In the genomic region with DNA sequence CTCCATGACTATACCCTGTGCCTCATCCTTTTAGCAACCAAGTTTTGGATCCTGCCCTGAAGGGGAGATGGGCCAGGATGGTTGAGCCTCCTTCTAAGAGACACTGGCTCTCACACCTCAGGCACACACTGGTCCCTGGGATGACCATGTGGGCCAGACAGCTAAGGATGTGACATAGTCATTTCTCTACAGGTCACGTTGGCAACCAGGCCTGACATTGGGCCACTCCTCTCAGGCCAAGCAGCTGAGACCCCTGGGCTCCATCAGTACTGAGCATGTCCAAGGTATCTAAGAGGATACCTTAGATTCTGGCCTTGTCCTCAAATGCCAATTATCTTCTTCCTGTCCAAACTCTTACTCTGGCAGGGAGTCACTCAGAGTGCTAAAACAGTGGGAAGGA, we compare ENCODE assay signal across 14 cellular contexts.
"Had no signal": no experiment of that assay in that cellular context is flagged by ENCODE, and none has a peak within 500 bp of the region (broad histone marks: within the 10 kb centered on the region; RNA-seq: fewer than 3 reads in every experiment).

No MANE protein-coding gene starts in this region.

- ATAC-seq: left lung had no signal

- H3K27me3 ChIP-seq: foreskin keratinocyte, left lung, suprapubic skin, transverse colon had no signal

- DNase-seq: activated CD4-positive, alpha-beta T cell treated with anti-CD3 and anti-CD28 coated beads for 48 hours; activated CD4-positive, CD25-positive, alpha-beta regulatory T cell; activated T-cell treated with anti-CD3 and anti-CD28 coated beads, Interleukin-2, amount 50 U/mL, for 24 hours; hypothalamus; left lung; midbrain; retina; stimulated activated CD4-positive, alpha-beta T cell treated with anti-CD3 and anti-CD28 coated beads, Interleukin-1b, Interleukin-23, amount 100 ng/mL, for 48 hours; T1000; transverse colon had no signal

- H3K27me3 Mint-ChIP-seq: activated naive CD4-positive, alpha-beta T cell treated with anti-CD3 and anti-CD28 coated beads, Interleukin-2, amount 50 U/mL, for 24 hours; activated T-cell treated with anti-CD3 and anti-CD28 coated beads, Interleukin-2, amount 50 U/mL, for 24 hours; stimulated activated naive CD8-positive, alpha-beta T cell treated with anti-CD3 and anti-CD28 coated beads, Interleukin-15, Interleukin-2, amounts not matched to agents 100 ng/mL and 50 ng/mL, for 24 hours had no signal

- H3K36me3 ChIP-seq: left lung, suprapubic skin, transverse colon had no signal

- H3K9me3 ChIP-seq: left lung, suprapubic skin, transverse colon had no signal

- H3K4me3 ChIP-seq: left lung, suprapubic skin, transverse colon had no signal

- H3K4me3 Mint-ChIP-seq: activated naive CD4-positive, alpha-beta T cell treated with anti-CD3 and anti-CD28 coated beads, Interleukin-2, amount 50 U/mL, for 24 hours; activated T-cell treated with anti-CD3 and anti-CD28 coated beads, Interleukin-2, amount 50 U/mL, for 24 hours; stimulated activated naive CD8-positive, alpha-beta T cell treated with anti-CD3 and anti-CD28 coated beads, Interleukin-15, Interleukin-2, amounts not matched to agents 100 ng/mL and 50 ng/mL, for 24 hours had no signal

- H3K9me3 Mint-ChIP-seq: activated naive CD4-positive, alpha-beta T cell treated with anti-CD3 and anti-CD28 coated beads, Interleukin-2, amount 50 U/mL, for 24 hours; activated T-cell treated with anti-CD3 and anti-CD28 coated beads, Interleukin-2, amount 50 U/mL, for 24 hours; stimulated activated naive CD8-positive, alpha-beta T cell treated with anti-CD3 and anti-CD28 coated beads, Interleukin-15, Interleukin-2, amounts not matched to agents 100 ng/mL and 50 ng/mL, for 24 hours had no signal

- H3K27ac Mint-ChIP-seq: activated naive CD4-positive, alpha-beta T cell treated with anti-CD3 and anti-CD28 coated beads, Interleukin-2, amount 50 U/mL, for 24 hours; activated T-cell treated with anti-CD3 and anti-CD28 coated beads, Interleukin-2, amount 50 U/mL, for 24 hours; stimulated activated naive CD8-positive, alpha-beta T cell treated with anti-CD3 and anti-CD28 coated beads, Interleukin-15, Interleukin-2, amounts not matched to agents 100 ng/mL and 50 ng/mL, for 24 hours had no signal

- H3K27ac ChIP-seq: left lung, transverse colon had no signal

- H3K36me3 Mint-ChIP-seq: activated naive CD4-positive, alpha-beta T cell treated with anti-CD3 and anti-CD28 coated beads, Interleukin-2, amount 50 U/mL, for 24 hours had no signal
